In genomic region chr1:68497358-68497698, GRCh38 we compare ENCODE assay signal across 8 cellular contexts. TPM values are rescaled to one million over a fixed set of nuclear protein-coding genes. Genes with fewer than 3 reads are reported as not detected.
DNase-seq lines count a peak whose midpoint lies in the region; ATAC-seq and TF ChIP-seq lines count a peak whose summit lies in the region.

No MANE protein-coding gene starts in this region.

- CTCF ChIA-PET in activated naive CD4-positive, alpha-beta T cell treated with anti-CD3 and anti-CD28 coated beads for 36 hours (lab: Charles Lee) = no interaction called here

- H3K27ac Mint-ChIP-seq in activated naive CD4-positive, alpha-beta T cell treated with anti-CD3 and anti-CD28 coated beads for 36 hours = peak overlapping the region; percentile 50
- H3K27ac Mint-ChIP-seq in neural progenitor cell = peak overlapping the region; percentile 88

- H3K79me2 ChIP-seq in neural progenitor cell (ENCODE audit: low read depth) = peaks cover 44% of the 10 kb centered on the region

- H3F3A ChIP-seq in neural progenitor cell (ENCODE audit: low read depth) = no peaks in the 10 kb centered on the region

- no peaks in the 10 kb centered on the region for H3K9me3 ChIP-seq in neural progenitor cell (ENCODE audit: low read depth)

- no peaks in the 10 kb centered on the region for H3K27me3 ChIP-seq in dorsolateral prefrontal cortex
- no peaks in the 10 kb centered on the region for H3K27me3 ChIP-seq in neural progenitor cell

- peak overlapping the region; percentile 83 for H3K4me2 ChIP-seq in neural progenitor cell

- H3K4me3 ChIP-seq in dorsolateral prefrontal cortex = peak overlapping the region; percentile 59 to 97 (median 76)
- peak overlapping the region; percentile 81 for H3K4me3 ChIP-seq in neural progenitor cell

- ATAC-seq in HG03565 (IDR thresholded peaks at IDR 0.05; ENCODE audit: unreplicated experiment) = peak; percentile 3
- no peak for ATAC-seq in activated CD4-positive, CD25-positive, alpha-beta regulatory T cell treated with anti-CD3 and anti-CD28 coated beads, Interleukin-2, amount 50 U/mL, for 24 hours

- H4K20me1 ChIP-seq in neural progenitor cell (ENCODE audit: low read depth) = peaks cover 12% of the 10 kb centered on the region

- H3K36me3 ChIP-seq in neural progenitor cell = peaks cover 14% of the 10 kb centered on the region

- intact Hi-C loops in activated naive CD4-positive, alpha-beta T cell treated with anti-CD3 and anti-CD28 coated beads for 36 hours (cut with micrococcal nuclease) = no loop called here
- intact Hi-C loops in dorsolateral prefrontal cortex (cut with DNase I) = no loop called here

- TF ChIP-seq CTCF in dorsolateral prefrontal cortex (IDR thresholded peaks at IDR 0.05 in 54 of 56, conservative IDR thresholded peaks at IDR 0.05 in 2 of 56; ENCODE audit: low read depth in 1 of 56, partially characterized antibody in 56 of 56) (peak in 10 of 56 donors; percentile 0 to 13 (median 6)), neural progenitor cell (IDR thresholded peaks at IDR 0.05) (no peak)

- H3K9ac ChIP-seq in neural progenitor cell = no peak overlapping the region

- H3K9me3 Mint-ChIP-seq in activated naive CD4-positive, alpha-beta T cell treated with anti-CD3 and anti-CD28 coated beads for 36 hours = peaks cover 4% of the 10 kb centered on the region
- peaks cover 19% of the 10 kb centered on the region for H3K9me3 Mint-ChIP-seq in neural progenitor cell

- H3K27ac ChIP-seq in dorsolateral prefrontal cortex (peak overlapping the region in 30 of 59 donors; percentile 1 to 70 (median 28)), neural progenitor cell (no peak overlapping the region)

- peaks cover 30% of the 10 kb centered on the region for H3K27me3 Mint-ChIP-seq in activated naive CD4-positive, alpha-beta T cell treated with anti-CD3 and anti-CD28 coated beads for 36 hours (ENCODE audit: low read depth)
- peaks cover 2% of the 10 kb centered on the region for H3K27me3 Mint-ChIP-seq in neural progenitor cell (ENCODE audit: insufficient read depth, low read depth)

- peak overlapping the region; percentile 90 for H2AFZ ChIP-seq in neural progenitor cell (replicated peaks)

- H3K4me1 ChIP-seq in neural progenitor cell = peaks cover 22% of the 10 kb centered on the region

- peaks cover 2% of the 10 kb centered on the region for H3K36me3 Mint-ChIP-seq in activated naive CD4-positive, alpha-beta T cell treated with anti-CD3 and anti-CD28 coated beads for 36 hours (ENCODE audit: low read depth)
- peaks cover 11% of the 10 kb centered on the region for H3K36me3 Mint-ChIP-seq in neural progenitor cell

- H3K4me1 Mint-ChIP-seq in activated naive CD4-positive, alpha-beta T cell treated with anti-CD3 and anti-CD28 coated beads for 36 hours (ENCODE audit: low read depth) = peaks cover 12% of the 10 kb centered on the region
- H3K4me1 Mint-ChIP-seq in neural progenitor cell = peaks cover 29% of the 10 kb centered on the region

- no peak for DNase-seq in activated naive CD4-positive, alpha-beta T cell treated with anti-CD3 and anti-CD28 coated beads for 36 hours
- no peak for DNase-seq in activated naive CD4-positive, alpha-beta T cell treated with anti-CD3 and anti-CD28 coated beads, Interleukin-2, amount 50 U/mL, for 16 hours
- DNase-seq in dorsolateral prefrontal cortex = no peak
- no peak for DNase-seq in neural progenitor cell (ENCODE audit: low spot score)
- no peak for DNase-seq in A172 (ENCODE audit: low spot score)
- no peak for DNase-seq in NCI-H524 (lab: John Stamatoyannopoulos, UW)

- H3K4me3 Mint-ChIP-seq in activated naive CD4-positive, alpha-beta T cell treated with anti-CD3 and anti-CD28 coated beads for 36 hours = peak overlapping the region; percentile 78
- peak overlapping the region; percentile 99 for H3K4me3 Mint-ChIP-seq in neural progenitor cell

RNA-seq across cellular contexts. Expression of gene DEPDC1, which starts 0.4 kb away (rescaled TPM):
- total RNA-seq in activated naive CD4-positive, alpha-beta T cell treated with anti-CD3 and anti-CD28 coated beads for 36 hours = 10 to 100 TPM; 18.3 to 20.7 TPM
- total RNA-seq in dorsolateral prefrontal cortex (1 to 10 TPM in 19 of 120 experiments, under 1 TPM in 100, not detected in 1; 0.12 to 1.8 (median 0.54) TPM), neural progenitor cell (ENCODE audit: low replicate concordance) (83.8 and 144 TPM in 2 replicates)
- total RNA-seq in A172 (2014; rRNA removed; shearing (Covaris generic)) = 51.3 and 79.2 TPM in 2 replicates

RNA-seq across cellular contexts. Expression of gene RPE65, which starts 47.6 kb away (rescaled TPM):
- not detected for total RNA-seq in activated naive CD4-positive, alpha-beta T cell treated with anti-CD3 and anti-CD28 coated beads for 36 hours
- total RNA-seq in dorsolateral prefrontal cortex (1 to 10 TPM in 14 of 120 experiments, under 1 TPM in 73, not detected in 33; 0.11 to 2.6 (median 0.45) TPM), neural progenitor cell (ENCODE audit: low replicate concordance) (not detected in 2 replicates)
- total RNA-seq in A172 (2014; rRNA removed; shearing (Covaris generic)) = not detected in 2 replicates

Comparison
In these comparisons a context has a peak if more than half of its experiments do, and no peak if none do; other contexts are left out.
1. RNA of gene DEPDC1, which starts 0.4 kb away (total RNA-seq): 83.8 to 144 TPM in neural progenitor cell, 51.3 to 79.2 TPM in A172 and 18.3 to 20.7 TPM in activated naive CD4-positive, alpha-beta T cell treated with anti-CD3 and anti-CD28 coated beads for 36 hours; 0.12 to 1.8 TPM in dorsolateral prefrontal cortex; every median in the first group is over 4 times any median in the second.